ENCODE assay signal across 18 cellular contexts in genomic region chr2:151156431-151156830, GRCh38.
A peak's percentile ranks its signal among the peaks of the same experiment; 100 is the strongest.
DNase-seq lines count a peak whose midpoint lies in the region; ATAC-seq and TF ChIP-seq lines count a peak whose summit lies in the region.
"Had no signal": no experiment of that assay in that cellular context is flagged by ENCODE, and none has a peak within 500 bp of the region (broad histone marks: within the 10 kb centered on the region; RNA-seq: fewer than 3 reads in every experiment).

No MANE protein-coding gene starts in this region.

- TF ChIP-seq CTCF in mammary epithelial cell (conservative IDR thresholded peaks at IDR 0.05 in 1 of 2, IDR thresholded peaks at IDR 0.05 in 1 of 2; ENCODE audit: extremely low read depth in 1 of 2, insufficient read depth in 1 of 2, low read depth in 1 of 2, low read length in 2 of 2), result no peak
- TF ChIP-seq CTCF in MCF 10A (IDR thresholded peaks at IDR 0.05; ENCODE audit: unreplicated experiment), result no peak
- no peak for TF ChIP-seq CTCF in brain microvascular endothelial cell (IDR thresholded peaks at IDR 0.05; ENCODE audit: low read depth, low read length, missing control alignments)

- H3K4me3 ChIP-seq in mammary epithelial cell (replicated peaks in 1 of 3; ENCODE audit: insufficient read depth in 1 of 3, low read depth in 2 of 3, low read length in 3 of 3), result no peak overlapping the region
- H3K4me3 ChIP-seq in brain microvascular endothelial cell (ENCODE audit: low read depth, low read length), result no peak overlapping the region
- no peak overlapping the region for H3K4me3 ChIP-seq in HAP-1

- H3K79me2 ChIP-seq in mammary epithelial cell (ENCODE audit: insufficient read depth, low read length), result no peaks in the 10 kb centered on the region

- no peaks in the 10 kb centered on the region for H3K36me3 Mint-ChIP-seq in MCF 10A (ENCODE audit: insufficient read depth, unreplicated experiment)

- no peak for ATAC-seq in stimulated activated naive CD8-positive, alpha-beta T cell treated with anti-CD3 and anti-CD28 coated beads, Interleukin-15, Interleukin-2, amounts not matched to agents 100 U/mL and 50 U/mL, for 24 hours
- ATAC-seq in GM21367 (IDR thresholded peaks at IDR 0.05; ENCODE audit: unreplicated experiment), result no peak
- ATAC-seq: Right ventricle myocardium inferior had no signal

- in situ Hi-C loops in mammary epithelial cell (cut with MboI; ENCODE audit: low sequenced_read_pairs in 2 of 2) (no loop called here), brain microvascular endothelial cell (cut with HindIII; ENCODE audit: low pct_ligation_motif_present, low sequenced_read_pairs) (no loop called here), HAP-1 (cut with MboI; ENCODE audit: low sequenced_read_pairs) (no loop called here)

- H3K4me1 ChIP-seq in mammary epithelial cell (ENCODE audit: insufficient read depth, low read length) (no peaks in the 10 kb centered on the region), HAP-1 (no peaks in the 10 kb centered on the region)

- no peak overlapping the region for H2AFZ ChIP-seq in mammary epithelial cell (ENCODE audit: low read depth, low read length)

- POLR2A ChIA-PET in MCF 10A (lab: Yijun Ruan, JAX), result interaction anchor here (0.6 kb wide), 1 partner anchor 11 kb away, joined by 3 read pairs; no protein-coding TSS in a partner anchor

- CTCF ChIA-PET in mammary epithelial cell (lab: Charles Lee; ENCODE audit: low non-redundant PET), result interaction anchor here (0.6 to 0.7 kb wide), 2 partner anchors 82 to 244 kb away, joined by 3 read pairs; no protein-coding TSS in a partner anchor
- CTCF ChIA-PET in MCF 10A (lab: Yijun Ruan, JAX), result interaction anchor here (0.7 to 1.4 kb wide), 3 partner anchors 9 to 797 kb away, joined by 3 to 4 read pairs (median 3); no protein-coding TSS in a partner anchor

- H3K9ac ChIP-seq in mammary epithelial cell (ENCODE audit: insufficient read depth, low read length), result no peak overlapping the region
- H3K9ac ChIP-seq: SK-N-SH had no signal

- H3K36me3 ChIP-seq in mammary epithelial cell (ENCODE audit: insufficient read depth, low read length), result no peaks in the 10 kb centered on the region
- no peaks in the 10 kb centered on the region for H3K36me3 ChIP-seq in brain microvascular endothelial cell (replicated peaks)
- no peaks in the 10 kb centered on the region for H3K36me3 ChIP-seq in HAP-1 (replicated peaks)

- H4K20me1 ChIP-seq in mammary epithelial cell (ENCODE audit: insufficient read depth, low read length), result no peaks in the 10 kb centered on the region

- peak; percentile 8 for DNase-seq in mammary epithelial cell
- no peak for DNase-seq in MCF 10A (ENCODE audit: unreplicated experiment)
- peak; percentile 64 for DNase-seq in brain microvascular endothelial cell
- DNase-seq in iris pigment epithelial cell (ENCODE audit: low read depth), result peak; percentile 32
- no peak for DNase-seq in stimulated activated naive CD8-positive, alpha-beta T cell treated with anti-CD3 and anti-CD28 coated beads, Interleukin-15, Interleukin-2, amounts not matched to agents 100 U/mL and 50 U/mL, for 24 hours
- DNase-seq in SW480 (ENCODE audit: low spot score), result no peak
- DNase-seq in HAP-1 (ENCODE audit: low spot score in 2 of 2), result no peak
- DNase-seq: 8988T; CD8-positive, alpha-beta memory T cell; DMS79; NCI-H1048; NCI-H2081 treated with DMSO at 0.1 percent for 48 hours; NCI-H510A; NCI-H82; SK-N-SH; T-helper 1 cell had no signal

- dilution Hi-C loops in mammary epithelial cell (cut with HindIII; ENCODE audit: low sequenced_read_pairs), result no loop called here

- no peaks in the 10 kb centered on the region for H3K4me1 Mint-ChIP-seq in MCF 10A (ENCODE audit: insufficient read depth, unreplicated experiment)
- H3K4me1 Mint-ChIP-seq: CD8-positive, alpha-beta memory T cell had no signal

- H3K27me3 Mint-ChIP-seq in MCF 10A (ENCODE audit: insufficient read depth, unreplicated experiment), result no peaks in the 10 kb centered on the region

- peak overlapping the region; percentile 31 for H3K4me2 ChIP-seq in mammary epithelial cell (ENCODE audit: insufficient read depth, low read depth, low read length)
- H3K4me2 ChIP-seq: SK-N-SH had no signal

- H3K27me3 ChIP-seq in mammary epithelial cell (ENCODE audit: insufficient read depth, low read length) (no peaks in the 10 kb centered on the region), brain microvascular endothelial cell (replicated peaks) (no peaks in the 10 kb centered on the region), HAP-1 (ENCODE audit: low read depth) (no peaks in the 10 kb centered on the region; the same call in 1 of the 2 replicates)

- no peak overlapping the region for H3K4me3 Mint-ChIP-seq in MCF 10A (ENCODE audit: unreplicated experiment)
- H3K4me3 Mint-ChIP-seq: CD8-positive, alpha-beta memory T cell had no signal

- no peaks in the 10 kb centered on the region for H3K9me3 Mint-ChIP-seq in MCF 10A (ENCODE audit: unreplicated experiment)
- H3K9me3 Mint-ChIP-seq: CD8-positive, alpha-beta memory T cell had no signal

- 5% methylated on average over 2 of the region's 2 CpGs for whole genome bisulfite sequencing in mammary epithelial cell (ENCODE audit: low coverage, missing lambda C conversion rate)

- H3K27ac ChIP-seq in mammary epithelial cell (ENCODE audit: insufficient read depth, low read depth, low read length) (no peak overlapping the region), brain microvascular endothelial cell (peak overlapping the region; percentile 24)

- H3K27ac Mint-ChIP-seq in MCF 10A (ENCODE audit: low read depth, unreplicated experiment), result no peak overlapping the region
- H3K27ac Mint-ChIP-seq: CD8-positive, alpha-beta memory T cell had no signal

- no peaks in the 10 kb centered on the region for H3K9me3 ChIP-seq in mammary epithelial cell (replicated peaks; ENCODE audit: insufficient read depth, low read length)
- H3K9me3 ChIP-seq in HAP-1, result no peaks in the 10 kb centered on the region
- H3K9me3 ChIP-seq: SK-N-SH had no signal

- BruUV-seq in mammary epithelial cell (replicated peaks; lab: Mats Ljungman, UMichigan) (no TSS peak), MCF 10A (replicated peaks; lab: Mats Ljungman, UMichigan) (no TSS peak)

- intact Hi-C loops in mammary epithelial cell (cut with micrococcal nuclease), result no loop called here
- intact Hi-C loops in MCF 10A (cut with micrococcal nuclease), result no loop called here

Comparison
In these comparisons a context has a peak if more than half of its experiments do, and no peak if none do; other contexts are left out.
1. DNase-seq: peak in mammary epithelial cell (single experiment), brain microvascular endothelial cell (single experiment) and iris pigment epithelial cell (single experiment); none in MCF 10A (single experiment), stimulated activated naive CD8-positive, alpha-beta T cell treated with anti-CD3 and anti-CD28 coated beads, Interleukin-15, Interleukin-2, amounts not matched to agents 100 U/mL and 50 U/mL, for 24 hours (single experiment), SW480 (single experiment) and HAP-1 (0 of 2).